In genomic region chr6:128719786-128720185, GRCh38 we compare ENCODE assay signal across 21 cellular contexts.
"Had no signal": no experiment of that assay in that cellular context is flagged by ENCODE, and none has a peak within 500 bp of the region (broad histone marks: within the 10 kb centered on the region; RNA-seq: fewer than 3 reads in every experiment).

No MANE protein-coding gene starts in this region.

- H3K9me3 ChIP-seq: gastroesophageal sphincter, lower lobe of right lung, prostate gland, spleen, suprapubic skin, transverse colon, upper lobe of right lung, vagina had no signal

- H3K4me3 ChIP-seq: gastroesophageal sphincter, lower lobe of right lung, neural progenitor cell, prostate gland, skin epidermis, spleen, suprapubic skin, transverse colon, upper lobe of right lung, vagina had no signal

- H3K27me3 ChIP-seq: dorsolateral prefrontal cortex, gastroesophageal sphincter, neural progenitor cell, spleen, suprapubic skin, transverse colon, upper lobe of right lung, vagina had no signal

- H3K4me2 ChIP-seq: neural progenitor cell had no signal

- H3K27ac ChIP-seq: gastroesophageal sphincter, lower lobe of right lung, neural progenitor cell, parathyroid adenoma, prostate gland, skin epidermis, spleen, suprapubic skin, transverse colon, upper lobe of right lung, vagina had no signal

- H3K9ac ChIP-seq: neural progenitor cell, parathyroid adenoma had no signal

- H3K4me1 ChIP-seq: gastroesophageal sphincter, lower lobe of right lung, parathyroid adenoma, prostate gland, spleen, suprapubic skin, transverse colon, upper lobe of right lung, vagina had no signal

- ATAC-seq: gastroesophageal sphincter; left ventricle myocardium superior; lower lobe of right lung; naive thymus-derived CD4-positive, alpha-beta T cell; right cardiac atrium; stimulated activated memory B cell treated with anti-CD40 and anti-IgM and Interleukin-4, amounts not matched to agents 10 μg/mL and 1 μg/mL and 100 μg/mL, for 72 hours; stimulated activated naive CD8-positive, alpha-beta T cell treated with anti-CD3 and anti-CD28 coated beads, Interleukin-15, Interleukin-2, amounts not matched to agents 100 U/mL and 50 U/mL, for 24 hours; upper lobe of right lung had no signal

- H2AFZ ChIP-seq: neural progenitor cell, parathyroid adenoma had no signal

- DNase-seq: dorsolateral prefrontal cortex; effector CD4-positive, alpha-beta T cell; immature natural killer cell; left ventricle myocardium superior; lower lobe of right lung; mesenchymal stem cell; naive thymus-derived CD4-positive, alpha-beta T cell; right cardiac atrium; spleen; stimulated activated CD4-positive, alpha-beta T cell treated with anti-CD3 and anti-CD28 coated beads, Interleukin-4, amount 100 ng/mL, for 4 hours; stimulated activated naive CD8-positive, alpha-beta T cell treated with anti-CD3 and anti-CD28 coated beads, Interleukin-15, Interleukin-2, amounts not matched to agents 100 U/mL and 50 U/mL, for 24 hours; transverse colon; upper lobe of right lung had no signal

- H3K79me2 ChIP-seq: parathyroid adenoma had no signal

- H3K36me3 ChIP-seq: gastroesophageal sphincter, lower lobe of right lung, neural progenitor cell, prostate gland, spleen, suprapubic skin, transverse colon, upper lobe of right lung, vagina had no signal
